Comparison of ENCODE assay signal across 2 cellular contexts in genomic region chr6:99563056-99563723, GRCh38.
TF ChIP-seq lines count a peak whose summit lies in the region.

No MANE protein-coding gene starts in this region.

TF ChIP-seq in HepG2, 621 proteins besides CTCF, POLR2A, EP300 and RAD21:
- TF ChIP-seq RBM22 (optimal IDR thresholded peaks at IDR 0.05; ENCODE audit: low read length): no peak
- TF ChIP-seq POLR2G (IDR thresholded peaks at IDR 0.05; ENCODE audit: low read depth, low read length): no peak
- TF ChIP-seq MXD3 (CRISPR knock-in tag; IDR thresholded peaks at IDR 0.05): no peak

TF ChIP-seq in WTC11, 78 proteins besides CTCF, POLR2A, EP300 and RAD21:
- no peak for TF ChIP-seq JAZF1 (CRISPR knock-in tag; IDR thresholded peaks at IDR 0.05)
- TF ChIP-seq ETV6 (CRISPR knock-in tag; IDR thresholded peaks at IDR 0.05): no peak
